7 cellular contexts compared by ENCODE assay signal in genomic region chr2:159904127-159904564, GRCh38. TPM values are rescaled to one million over a fixed set of nuclear protein-coding genes. Genes with fewer than 3 reads are reported as not detected.
A peak's percentile ranks its signal among the peaks of the same experiment; 100 is the strongest.
DNase-seq lines count a peak whose midpoint lies in the region; ATAC-seq and TF ChIP-seq lines count a peak whose summit lies in the region.

No MANE protein-coding gene starts in this region.

- H3K36me3 ChIP-seq in colonic mucosa (no peaks in the 10 kb centered on the region), muscle layer of duodenum (ENCODE audit: control insufficient read depth in 1 of 2, insufficient read depth in 2 of 2, low read length in 2 of 2) (no peaks in the 10 kb centered on the region), stomach (no peaks in the 10 kb centered on the region)

- no peaks in the 10 kb centered on the region for H3K9me3 Mint-ChIP-seq in T-helper 2 cell treated with Interferon-gamma antibody and Interleukin-4, amounts not matched to agents 5 μg/mL and 100 μg/mL, for 36 hours

- ATAC-seq in GM18873 (IDR thresholded peaks at IDR 0.05; ENCODE audit: low FRiP score, unreplicated experiment) (peak; percentile 38), HG02970 (IDR thresholded peaks at IDR 0.05; ENCODE audit: low FRiP score, unreplicated experiment) (peak; percentile 24)

- H3K27ac ChIP-seq in colonic mucosa (peak overlapping the region; percentile 86), muscle layer of duodenum (ENCODE audit: low read length) (peak overlapping the region; percentile 48), stomach (peak overlapping the region; percentile 44 to 79 (median 73))

- H3K9me3 ChIP-seq in colonic mucosa (no peaks in the 10 kb centered on the region), muscle layer of duodenum (ENCODE audit: control insufficient read depth in 1 of 2, low read length in 2 of 2) (no peaks in the 10 kb centered on the region), stomach (no peaks in the 10 kb centered on the region)

- H3K36me3 Mint-ChIP-seq in T-helper 2 cell treated with Interferon-gamma antibody and Interleukin-4, amounts not matched to agents 5 μg/mL and 100 μg/mL, for 36 hours (ENCODE audit: low read depth) = no peaks in the 10 kb centered on the region

- intact Hi-C loops in colonic mucosa (cut with DNase I) (no loop called here), stomach (cut with DNase I; ENCODE audit: low total_unique reads) (no loop called here)

- TF ChIP-seq CTCF in colonic mucosa (IDR thresholded peaks at IDR 0.05) = no peak
- TF ChIP-seq CTCF in stomach (IDR thresholded peaks at IDR 0.05) = no peak

- H3K4me1 ChIP-seq in colonic mucosa (peaks cover 7% of the 10 kb centered on the region), muscle layer of duodenum (ENCODE audit: control insufficient read depth in 1 of 2, insufficient read depth in 2 of 2, low read length in 2 of 2) (peaks cover 0 to 8% of the 10 kb centered on the region in 2 donors), stomach (peaks cover 6 to 31% (median 16%) of the 10 kb centered on the region in 4 donors)

- peaks cover 18% of the 10 kb centered on the region for H3K4me1 Mint-ChIP-seq in T-helper 2 cell treated with Interferon-gamma antibody and Interleukin-4, amounts not matched to agents 5 μg/mL and 100 μg/mL, for 36 hours (ENCODE audit: low read depth)

- no peaks in the 10 kb centered on the region for H3K27me3 ChIP-seq in colonic mucosa
- H3K27me3 ChIP-seq in muscle layer of duodenum (ENCODE audit: low read depth, low read length) = no peaks in the 10 kb centered on the region
- peaks cover 3 to 10% (median 6%) of the 10 kb centered on the region in 3 donors for H3K27me3 ChIP-seq in stomach

- H3K9ac ChIP-seq in colonic mucosa (ENCODE audit: low read depth in 2 of 2, low read length in 2 of 2) = peak overlapping the region; percentile 84 to 89

- H3K27me3 Mint-ChIP-seq in T-helper 2 cell treated with Interferon-gamma antibody and Interleukin-4, amounts not matched to agents 5 μg/mL and 100 μg/mL, for 36 hours (ENCODE audit: low read depth) = no peaks in the 10 kb centered on the region

- DNase-seq in T-helper 2 cell treated with Interferon-gamma antibody and Interleukin-4, amounts not matched to agents 5 μg/mL and 100 μg/mL, for 36 hours (ENCODE audit: low spot score) = no peak
- DNase-seq in colonic mucosa (peak; percentile 37), stomach (no peak), SKM-1 treated with dmso at 0.1 percent for 144 hours (lab: John Stamatoyannopoulos, UW; ENCODE audit: unreplicated experiment) (no peak)

- peak overlapping the region; percentile 95 for H3K27ac Mint-ChIP-seq in T-helper 2 cell treated with Interferon-gamma antibody and Interleukin-4, amounts not matched to agents 5 μg/mL and 100 μg/mL, for 36 hours

- WGBS in stomach, 5 donors = 3 to 36% (median 4%) methylated on average over 14 to 28 of the region's 28 CpGs

- H3K4me3 Mint-ChIP-seq in T-helper 2 cell treated with Interferon-gamma antibody and Interleukin-4, amounts not matched to agents 5 μg/mL and 100 μg/mL, for 36 hours = peak overlapping the region; percentile 95

- no peak for TF ChIP-seq POLR2A in stomach (IDR thresholded peaks at IDR 0.05)

- no peak for TF ChIP-seq EP300 in stomach (IDR thresholded peaks at IDR 0.05)

- H3K4me3 ChIP-seq in colonic mucosa (peak overlapping the region; percentile 89), muscle layer of duodenum (ENCODE audit: low read depth in 1 of 2, low read length in 2 of 2) (peak overlapping the region; percentile 71 to 77), stomach (peak overlapping the region; percentile 48 to 80 (median 60))

RNA-seq across cellular contexts. Expression of gene LY75, which starts 0.4 kb away (rescaled TPM):
- 10 to 100 TPM; 27.6 to 35.5 TPM for total RNA-seq in colonic mucosa
- total RNA-seq in stomach = 10 to 100 TPM in 2 of 5 donors, 1 to 10 TPM in 2, not detected in 1; 4.5 to 26.8 (median 12.9) TPM
- polyA plus RNA-seq in stomach = 1 to 10 TPM; 1.4 to 4.3 (median 3.1) TPM
